In genomic region chr14:100488057-100488456, GRCh38 we compare ENCODE assay signal across 2 cellular contexts.
TF ChIP-seq lines count a peak whose summit lies in the region.

No MANE protein-coding gene starts in this region.

TF ChIP-seq in liver, 16 proteins besides CTCF, POLR2A, EP300 and RAD21 (continued from another document):
- TF ChIP-seq, protein P1, sequence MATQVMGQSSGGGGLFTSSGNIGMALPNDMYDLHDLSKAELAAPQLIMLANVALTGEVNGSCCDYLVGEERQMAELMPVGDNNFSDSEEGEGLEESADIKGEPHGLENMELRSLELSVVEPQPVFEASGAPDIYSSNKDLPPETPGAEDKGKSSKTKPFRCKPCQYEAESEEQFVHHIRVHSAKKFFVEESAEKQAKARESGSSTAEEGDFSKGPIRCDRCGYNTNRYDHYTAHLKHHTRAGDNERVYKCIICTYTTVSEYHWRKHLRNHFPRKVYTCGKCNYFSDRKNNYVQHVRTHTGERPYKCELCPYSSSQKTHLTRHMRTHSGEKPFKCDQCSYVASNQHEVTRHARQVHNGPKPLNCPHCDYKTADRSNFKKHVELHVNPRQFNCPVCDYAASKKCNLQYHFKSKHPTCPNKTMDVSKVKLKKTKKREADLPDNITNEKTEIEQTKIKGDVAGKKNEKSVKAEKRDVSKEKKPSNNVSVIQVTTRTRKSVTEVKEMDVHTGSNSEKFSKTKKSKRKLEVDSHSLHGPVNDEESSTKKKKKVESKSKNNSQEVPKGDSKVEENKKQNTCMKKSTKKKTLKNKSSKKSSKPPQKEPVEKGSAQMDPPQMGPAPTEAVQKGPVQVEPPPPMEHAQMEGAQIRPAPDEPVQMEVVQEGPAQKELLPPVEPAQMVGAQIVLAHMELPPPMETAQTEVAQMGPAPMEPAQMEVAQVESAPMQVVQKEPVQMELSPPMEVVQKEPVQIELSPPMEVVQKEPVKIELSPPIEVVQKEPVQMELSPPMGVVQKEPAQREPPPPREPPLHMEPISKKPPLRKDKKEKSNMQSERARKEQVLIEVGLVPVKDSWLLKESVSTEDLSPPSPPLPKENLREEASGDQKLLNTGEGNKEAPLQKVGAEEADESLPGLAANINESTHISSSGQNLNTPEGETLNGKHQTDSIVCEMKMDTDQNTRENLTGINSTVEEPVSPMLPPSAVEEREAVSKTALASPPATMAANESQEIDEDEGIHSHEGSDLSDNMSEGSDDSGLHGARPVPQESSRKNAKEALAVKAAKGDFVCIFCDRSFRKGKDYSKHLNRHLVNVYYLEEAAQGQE (IDR thresholded peaks at IDR 0.05) = no peak
TF ChIP-seq in liver: peak in this region for 1.

TF ChIP-seq in HepG2, 621 proteins besides CTCF, POLR2A, EP300 and RAD21 (continued from another document):
- no peak for TF ChIP-seq ZNF34 (CRISPR knock-in tag; IDR thresholded peaks at IDR 0.05; ENCODE audit: borderline replicate concordance)
TF ChIP-seq in HepG2: peak in this region for 0.
